Comparison of ENCODE assay signal across 25 cellular contexts in the genomic region with DNA sequence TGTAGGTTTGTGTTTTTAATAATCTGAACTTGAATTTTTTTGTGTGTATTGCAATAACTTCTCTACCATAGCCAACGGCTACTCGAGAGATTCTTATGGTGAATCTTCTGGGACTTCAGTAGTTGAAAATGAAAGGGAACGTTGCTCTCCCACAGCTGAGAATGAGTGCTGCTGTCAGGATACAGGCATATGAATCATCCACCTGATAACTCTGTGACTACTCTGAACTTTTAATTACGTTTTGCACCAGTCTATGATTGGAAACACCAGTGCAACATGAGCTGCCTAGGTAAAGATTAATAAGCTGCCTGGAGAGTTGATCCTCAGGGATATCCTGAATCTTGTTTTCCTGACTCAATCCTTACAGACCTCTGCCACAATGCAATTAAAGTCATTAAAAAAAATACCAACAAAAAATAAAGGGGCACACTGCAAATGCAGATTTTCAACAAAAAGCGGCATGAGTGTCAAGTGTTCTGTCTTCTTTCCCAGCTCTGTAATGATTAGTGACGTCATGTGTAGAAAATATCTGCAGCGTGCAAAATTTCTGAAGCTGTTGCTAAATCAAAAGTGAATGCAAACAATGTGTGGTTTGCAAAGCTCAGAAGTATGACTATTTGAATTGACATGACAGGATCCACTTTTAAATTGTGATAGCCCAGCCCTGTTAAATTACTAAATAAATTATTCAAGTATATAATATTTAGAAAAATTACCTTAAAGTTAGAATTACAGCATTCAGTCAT.
DNase-seq lines count a peak whose midpoint lies in the region; ATAC-seq and TF ChIP-seq lines count a peak whose summit lies in the region.
"Had no signal": no experiment of that assay in that cellular context is flagged by ENCODE, and none has a peak within 500 bp of the region (broad histone marks: within the 10 kb centered on the region; RNA-seq: fewer than 3 reads in every experiment).

No MANE protein-coding gene starts in this region.

- no peaks in the 10 kb centered on the region for H3K27me3 ChIP-seq in mammary epithelial cell (ENCODE audit: insufficient read depth, low read length)
- H3K27me3 ChIP-seq in right lobe of liver, result no peaks in the 10 kb centered on the region
- H3K27me3 ChIP-seq: breast epithelium, esophagus squamous epithelium, left lung, spleen had no signal

- TF ChIP-seq POLR2A in right lobe of liver (IDR thresholded peaks at IDR 0.05), result no peak

- ATAC-seq in right lobe of liver (peak; percentile 64 to 95 (median 74)), HG03135 (IDR thresholded peaks at IDR 0.05; ENCODE audit: unreplicated experiment) (no peak)
- ATAC-seq: activated CD4-positive, CD25-positive, alpha-beta regulatory T cell treated with anti-CD3 and anti-CD28 coated beads, Interleukin-2, amount 50 U/mL, for 24 hours; activated CD8-positive, alpha-beta T cell treated with anti-CD3 and anti-CD28 coated beads, Interleukin-2, amount 10 ng/mL, durations not matched to agents 7 days and 5 days; left lung had no signal

- no peaks in the 10 kb centered on the region for H3K79me2 ChIP-seq in mammary epithelial cell (ENCODE audit: insufficient read depth, low read length)

- POLR2A ChIA-PET in MCF 10A (lab: Yijun Ruan, JAX), result interaction anchor here (0.7 kb wide), 1 partner anchor 1096 kb away, joined by 3 read pairs; no protein-coding TSS in a partner anchor

- H3K36me3 Mint-ChIP-seq in MCF 10A (ENCODE audit: insufficient read depth, unreplicated experiment), result no peaks in the 10 kb centered on the region

- peak overlapping the region; percentile 30 for H3K4me2 ChIP-seq in mammary epithelial cell (ENCODE audit: insufficient read depth, low read depth, low read length)

- H3K9ac ChIP-seq in mammary epithelial cell (ENCODE audit: insufficient read depth, low read length), result no peak overlapping the region

- peaks cover 14% of the 10 kb centered on the region for H3K4me1 Mint-ChIP-seq in MCF 10A (ENCODE audit: insufficient read depth, unreplicated experiment)
- H3K4me1 Mint-ChIP-seq: B cell had no signal

- no peaks in the 10 kb centered on the region for H4K20me1 ChIP-seq in mammary epithelial cell (ENCODE audit: insufficient read depth, low read length)

- no peaks in the 10 kb centered on the region for H3K9me3 Mint-ChIP-seq in MCF 10A (ENCODE audit: unreplicated experiment)

- dilution Hi-C loops in mammary epithelial cell (cut with HindIII; ENCODE audit: low sequenced_read_pairs), result no loop called here

- no peak overlapping the region for H3K4me3 Mint-ChIP-seq in MCF 10A (ENCODE audit: unreplicated experiment)
- H3K4me3 Mint-ChIP-seq: activated CD8-positive, alpha-beta T cell treated with anti-CD3 and anti-CD28 coated beads, Interleukin-2, amount 10 ng/mL, durations not matched to agents 7 days and 5 days; B cell had no signal

- H3K36me3 ChIP-seq in mammary epithelial cell (ENCODE audit: insufficient read depth, low read length) (no peaks in the 10 kb centered on the region), right lobe of liver (no peaks in the 10 kb centered on the region)
- H3K36me3 ChIP-seq: breast epithelium, esophagus squamous epithelium, left lung, spleen, thoracic aorta had no signal

- H3K27ac ChIP-seq in mammary epithelial cell (ENCODE audit: insufficient read depth, low read depth, low read length) (no peak overlapping the region), right lobe of liver (peak overlapping the region in 1 of 3 donors; percentile 19)
- H3K27ac ChIP-seq: 22Rv1, breast epithelium, coronary artery, esophagus squamous epithelium, left lung, spleen, thoracic aorta had no signal

- in situ Hi-C loops in mammary epithelial cell (cut with MboI; ENCODE audit: low sequenced_read_pairs in 2 of 2), result no loop called here

- DNase-seq in mammary epithelial cell, result peak; percentile 21
- DNase-seq in MCF 10A (ENCODE audit: unreplicated experiment), result no peak
- peak; percentile 73 for DNase-seq in choroid plexus epithelial cell (ENCODE audit: low read depth)
- no peak for DNase-seq in right lobe of liver
- DNase-seq in midbrain (lab: John Stamatoyannopoulos, UW), result no peak
- DNase-seq in NCI-H345 (lab: John Stamatoyannopoulos, UW), result no peak
- no peak for DNase-seq in COLO829 (ENCODE audit: low spot score)
- DNase-seq: activated CD8-positive, alpha-beta T cell treated with anti-CD3 and anti-CD28 coated beads, Interleukin-2, amount 10 ng/mL, durations not matched to agents 7 days and 5 days; activated gamma-delta T cell treated with Interleukin-2 at 50 U/mL for 16 hours; esophagus squamous epithelium; left lung; NCI-H1436 treated with DMSO at 0.1 percent for 48 hours; NCI-H2171; NCI-H526 treated with DMSO at 0.1 percent for 48 hours; Right ventricle myocardium superior; spleen; stimulated activated CD4-positive, alpha-beta T cell treated with anti-CD3 and anti-CD28 coated beads, Interleukin-4, amount 100 ng/mL, for 1 hour; stimulated activated naive CD4-positive, alpha-beta T cell treated with Interleukin-2 at 50 U/mL for 16 hours had no signal

- H3K27ac Mint-ChIP-seq in MCF 10A (ENCODE audit: low read depth, unreplicated experiment), result no peak overlapping the region
- H3K27ac Mint-ChIP-seq: activated CD8-positive, alpha-beta T cell treated with anti-CD3 and anti-CD28 coated beads, Interleukin-2, amount 10 ng/mL, durations not matched to agents 7 days and 5 days; B cell had no signal

- H3K4me3 ChIP-seq in mammary epithelial cell (replicated peaks in 1 of 3; ENCODE audit: insufficient read depth in 1 of 3, low read depth in 2 of 3, low read length in 3 of 3) (no peak overlapping the region), choroid plexus epithelial cell (ENCODE audit: low read depth, low read length) (no peak overlapping the region), right lobe of liver (no peak overlapping the region)
- H3K4me3 ChIP-seq: breast epithelium, coronary artery, esophagus squamous epithelium, left lung, spleen, thoracic aorta had no signal

- intact Hi-C loops in mammary epithelial cell (cut with micrococcal nuclease) (no loop called here), MCF 10A (cut with micrococcal nuclease) (no loop called here), right lobe of liver (cut with DNase I) (no loop called here)

- CTCF ChIA-PET in mammary epithelial cell (lab: Charles Lee; ENCODE audit: low non-redundant PET) (no interaction called here), MCF 10A (lab: Yijun Ruan, JAX) (interaction anchor here (0.5 to 1.4 kb wide), 3 partner anchors 16 to 1096 kb away, joined by 3 to 4 read pairs (median 4); no protein-coding TSS in a partner anchor)

- H2AFZ ChIP-seq in mammary epithelial cell (ENCODE audit: low read depth, low read length), result no peak overlapping the region

- TF ChIP-seq CTCF in mammary epithelial cell (conservative IDR thresholded peaks at IDR 0.05 in 1 of 2, IDR thresholded peaks at IDR 0.05 in 1 of 2; ENCODE audit: extremely low read depth in 1 of 2, insufficient read depth in 1 of 2, low read depth in 1 of 2, low read length in 2 of 2) (no peak), MCF 10A (IDR thresholded peaks at IDR 0.05; ENCODE audit: unreplicated experiment) (no peak), choroid plexus epithelial cell (conservative IDR thresholded peaks at IDR 0.05; ENCODE audit: low read depth, low read length) (no peak), right lobe of liver (IDR thresholded peaks at IDR 0.05) (no peak)

- H3K27me3 Mint-ChIP-seq in MCF 10A (ENCODE audit: insufficient read depth, unreplicated experiment), result no peaks in the 10 kb centered on the region
- H3K27me3 Mint-ChIP-seq: B cell had no signal

- H3K9me3 ChIP-seq in mammary epithelial cell (replicated peaks; ENCODE audit: insufficient read depth, low read length) (peaks cover under 1% of the 10 kb centered on the region), right lobe of liver (no peaks in the 10 kb centered on the region)
- H3K9me3 ChIP-seq: breast epithelium, esophagus squamous epithelium, thoracic aorta had no signal

- peaks cover 18% of the 10 kb centered on the region for H3K4me1 ChIP-seq in mammary epithelial cell (ENCODE audit: insufficient read depth, low read length)
- H3K4me1 ChIP-seq in right lobe of liver, result no peaks in the 10 kb centered on the region
- H3K4me1 ChIP-seq: breast epithelium, esophagus squamous epithelium, left lung, spleen had no signal

- BruUV-seq in mammary epithelial cell (replicated peaks; lab: Mats Ljungman, UMichigan) (no TSS peak), MCF 10A (replicated peaks; lab: Mats Ljungman, UMichigan) (no TSS peak)

- 26% methylated on average over 5 of the region's 7 CpGs for WGBS in mammary epithelial cell (ENCODE audit: low coverage, missing lambda C conversion rate)
- 31% methylated on average over 7 of the region's 7 CpGs for WGBS in right lobe of liver (ENCODE audit: insufficient coverage, low coverage, low lambda C conversion rate, missing lambda C conversion rate)

Comparison
In these comparisons a context has a peak if more than half of its experiments do, and no peak if none do; other contexts are left out.
1. DNase-seq: peak in mammary epithelial cell (single experiment) and choroid plexus epithelial cell (single experiment); none in MCF 10A (single experiment), right lobe of liver (0 of 3), midbrain (single experiment), NCI-H345 (single experiment) and COLO829 (single experiment).